Comparison of ENCODE assay signal across 1 cellular context in the genomic region with DNA sequence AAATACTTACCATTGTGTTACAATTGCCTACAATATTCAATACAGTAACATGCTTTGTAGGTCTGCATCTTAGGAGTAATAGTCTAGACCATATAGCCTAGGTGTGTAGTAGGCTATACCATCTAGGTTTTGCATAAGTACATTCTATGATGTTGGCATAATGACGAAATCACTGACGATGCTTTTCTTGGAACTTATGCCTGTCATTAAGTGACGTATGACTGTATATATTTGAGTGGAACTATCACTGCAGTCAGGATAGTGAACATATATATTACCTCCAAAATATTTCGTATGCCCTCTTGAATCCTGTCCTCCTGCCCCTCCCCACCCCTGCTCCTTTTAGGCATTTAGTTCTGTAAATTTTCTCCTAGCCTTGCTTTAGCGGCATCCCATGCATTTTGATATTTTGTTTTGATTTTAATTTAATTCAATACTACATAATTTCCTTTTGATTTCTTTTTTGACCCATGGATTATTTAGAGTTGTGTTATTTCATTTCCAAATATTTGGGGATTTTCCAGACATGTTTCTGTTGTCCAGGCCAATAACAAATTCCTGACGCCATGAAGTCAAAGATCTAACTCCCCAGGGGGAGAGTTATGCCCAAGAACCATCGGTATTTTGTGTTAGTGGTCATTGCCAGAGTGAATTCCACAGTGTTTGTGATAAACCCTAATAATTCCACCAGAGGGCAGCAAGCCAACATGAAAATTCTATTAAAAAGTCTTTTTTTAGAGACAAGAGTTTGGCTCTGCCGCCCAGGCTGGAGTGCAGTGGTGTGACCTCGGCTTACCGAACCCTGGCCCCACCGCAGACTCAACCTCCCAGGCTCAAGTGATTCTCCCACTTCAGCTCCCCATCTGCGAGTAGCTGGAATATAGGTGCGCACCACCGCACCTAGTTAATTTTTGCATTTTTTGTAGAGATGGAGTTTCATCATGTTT.
TF ChIP-seq lines count a peak whose summit lies in the region.

No MANE protein-coding gene starts in this region.

TF ChIP-seq in H1, 55 proteins besides CTCF, POLR2A, EP300 and RAD21:
- TF ChIP-seq, protein P1, sequence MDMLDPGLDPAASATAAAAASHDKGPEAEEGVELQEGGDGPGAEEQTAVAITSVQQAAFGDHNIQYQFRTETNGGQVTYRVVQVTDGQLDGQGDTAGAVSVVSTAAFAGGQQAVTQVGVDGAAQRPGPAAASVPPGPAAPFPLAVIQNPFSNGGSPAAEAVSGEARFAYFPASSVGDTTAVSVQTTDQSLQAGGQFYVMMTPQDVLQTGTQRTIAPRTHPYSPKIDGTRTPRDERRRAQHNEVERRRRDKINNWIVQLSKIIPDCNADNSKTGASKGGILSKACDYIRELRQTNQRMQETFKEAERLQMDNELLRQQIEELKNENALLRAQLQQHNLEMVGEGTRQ (IDR thresholded peaks at IDR 0.05; ENCODE audit: low read length), result no peak
- TF ChIP-seq YY1 (IDR thresholded peaks at IDR 0.05; ENCODE audit: low read depth, low read length) (no peak), JUND (IDR thresholded peaks at IDR 0.05; ENCODE audit: low read length) (no peak), TEAD4 (IDR thresholded peaks at IDR 0.05; ENCODE audit: low read depth, low read length) (0 out of 2 replicates have a peak, but pooled peaks have one; percentile 46), CHD1 (IDR thresholded peaks at IDR 0.05; ENCODE audit: low read depth, low read length) (no peak), SP4 (IDR thresholded peaks at IDR 0.05; ENCODE audit: low read length) (no peak)
- TF ChIP-seq, protein P2, sequence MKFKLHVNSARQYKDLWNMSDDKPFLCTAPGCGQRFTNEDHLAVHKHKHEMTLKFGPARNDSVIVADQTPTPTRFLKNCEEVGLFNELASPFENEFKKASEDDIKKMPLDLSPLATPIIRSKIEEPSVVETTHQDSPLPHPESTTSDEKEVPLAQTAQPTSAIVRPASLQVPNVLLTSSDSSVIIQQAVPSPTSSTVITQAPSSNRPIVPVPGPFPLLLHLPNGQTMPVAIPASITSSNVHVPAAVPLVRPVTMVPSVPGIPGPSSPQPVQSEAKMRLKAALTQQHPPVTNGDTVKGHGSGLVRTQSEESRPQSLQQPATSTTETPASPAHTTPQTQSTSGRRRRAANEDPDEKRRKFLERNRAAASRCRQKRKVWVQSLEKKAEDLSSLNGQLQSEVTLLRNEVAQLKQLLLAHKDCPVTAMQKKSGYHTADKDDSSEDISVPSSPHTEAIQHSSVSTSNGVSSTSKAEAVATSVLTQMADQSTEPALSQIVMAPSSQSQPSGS (IDR thresholded peaks at IDR 0.05; ENCODE audit: low read length), result no peak
TF ChIP-seq in H1: peak in this region for 1.
